Comparison of ENCODE assay signal across 8 cellular contexts in genomic region chr5:181169459-181170236, GRCh38. TPM values are rescaled to one million over a fixed set of nuclear protein-coding genes. Genes with fewer than 3 reads are reported as not detected.
A peak's percentile ranks its signal among the peaks of the same experiment; 100 is the strongest.
DNase-seq lines count a peak whose midpoint lies in the region; ATAC-seq and TF ChIP-seq lines count a peak whose summit lies in the region.
"Not testable (repeated sequence)": the region's sequence is repeated elsewhere in the genome, so short reads cannot be mapped to it uniquely, and the experiment has no call there.

No MANE protein-coding gene starts in this region.

- peaks cover 66% of the 10 kb centered on the region for H3K4me1 Mint-ChIP-seq in activated CD8-positive, alpha-beta T cell treated with anti-CD3 and anti-CD28 coated beads for 36 hours (ENCODE audit: low read depth)

- H3K36me3 ChIP-seq in A673 (ENCODE audit: insufficient read depth, low read length, poor library complexity, severe bottlenecking); HUES48 (ENCODE audit: control insufficient read depth, insufficient read depth, low read length): not testable (repeated sequence)

- POLR2A ChIA-PET in A673 (lab: Charles Lee; ENCODE audit: low non-redundant PET): not testable (repeated sequence)
- POLR2A ChIA-PET in activated CD8-positive, alpha-beta T cell treated with anti-CD3 and anti-CD28 coated beads for 36 hours (lab: Charles Lee): interaction anchor here (0.8 to 1.5 kb wide), 5 partner anchors 7 to 37 kb away, joined by 3 to 6 read pairs (median 4); no protein-coding TSS in a partner anchor

- H3K4me3 ChIP-seq in A673 (ENCODE audit: low read depth, low read length, poor library complexity, severe bottlenecking) (peak overlapping the region; percentile 24), HUES48 (ENCODE audit: low read depth, low read length) (peak overlapping the region; percentile 81), cardiac fibroblast (replicated peaks in 1 of 2; ENCODE audit: low read depth in 2 of 2, low read length in 2 of 2) (peak overlapping the region; percentile 8 to 25), iPS-18c (ENCODE audit: insufficient read depth, low read depth, low read length) (peak overlapping the region; percentile 37; the same call in 1 of the 2 replicates)

- BruUV-seq in A673 (replicated peaks; lab: Mats Ljungman, UMichigan): TSS peak; percentile 99

- H3K27me3 Mint-ChIP-seq in activated CD8-positive, alpha-beta T cell treated with anti-CD3 and anti-CD28 coated beads for 36 hours: peaks cover 64% of the 10 kb centered on the region

- TF ChIP-seq CTCF in A673 (conservative IDR thresholded peaks at IDR 0.05; ENCODE audit: low read depth, low read length); activated CD8-positive, alpha-beta T cell treated with anti-CD3 and anti-CD28 coated beads for 36 hours (IDR thresholded peaks at IDR 0.05); cardiac fibroblast (IDR thresholded peaks at IDR 0.05; ENCODE audit: low read depth, low read length): not testable (repeated sequence)

- CTCF ChIA-PET in A673 (lab: Charles Lee): not testable (repeated sequence)
- CTCF ChIA-PET in activated CD8-positive, alpha-beta T cell treated with anti-CD3 and anti-CD28 coated beads for 36 hours (lab: Charles Lee): interaction anchor here (0.9 to 1.7 kb wide), 3 partner anchors 15 to 52 kb away, joined by 3 to 8 read pairs (median 8); no protein-coding TSS in a partner anchor

- H3K4me1 ChIP-seq in A673 (ENCODE audit: insufficient read depth, low read length, poor library complexity, severe bottlenecking); HUES48 (ENCODE audit: control insufficient read depth, insufficient read depth, low read length): not testable (repeated sequence)

- peak; percentile 77 for DNase-seq in A673 (ENCODE audit: low spot score)
- DNase-seq in RPMI7951 (ENCODE audit: low read depth): peak; percentile 60
- DNase-seq in activated CD8-positive, alpha-beta T cell treated with anti-CD3 and anti-CD28 coated beads for 36 hours: peak; percentile 94
- peak; percentile 63 to 90 for DNase-seq in cardiac fibroblast (ENCODE audit: low read depth in 2 of 2)
- peak; percentile 91 to 95 for DNase-seq in stimulated activated CD4-positive, alpha-beta T cell treated with anti-CD3 and anti-CD28 coated beads, Interleukin-12 subunit alpha, Interleukin-12 subunit beta, amount 100 ng/mL, for 24 hours (ENCODE audit: low read depth in 2 of 2)

- intact Hi-C loops in A673 (cut with micrococcal nuclease; ENCODE audit: unreplicated experiment); activated CD8-positive, alpha-beta T cell treated with anti-CD3 and anti-CD28 coated beads for 36 hours (cut with micrococcal nuclease): not testable (repeated sequence)

- H3K27ac Mint-ChIP-seq in activated CD8-positive, alpha-beta T cell treated with anti-CD3 and anti-CD28 coated beads for 36 hours: peak overlapping the region; percentile 58

- ATAC-seq in GM18517 (IDR thresholded peaks at IDR 0.05; ENCODE audit: unreplicated experiment): peak; percentile 37
- ATAC-seq in activated CD8-positive, alpha-beta T cell treated with anti-CD3 and anti-CD28 coated beads for 36 hours: peak; percentile 55

- H3K9me3 Mint-ChIP-seq in activated CD8-positive, alpha-beta T cell treated with anti-CD3 and anti-CD28 coated beads for 36 hours: not testable (repeated sequence)

- H3K9me3 ChIP-seq in A673 (ENCODE audit: low read depth, low read length, poor library complexity, severe bottlenecking); HUES48 (ENCODE audit: control insufficient read depth, insufficient read depth, low read length); iPS-18c (ENCODE audit: control insufficient read depth, insufficient read depth, low read length): not testable (repeated sequence)

- not testable (repeated sequence) for H3K36me3 Mint-ChIP-seq in activated CD8-positive, alpha-beta T cell treated with anti-CD3 and anti-CD28 coated beads for 36 hours (ENCODE audit: low read depth)

- H3K27ac ChIP-seq in A673 (ENCODE audit: low read depth, low read length, poor library complexity, severe bottlenecking); HUES48 (ENCODE audit: low read depth, low read length): not testable (repeated sequence)

- H3K4me3 Mint-ChIP-seq in activated CD8-positive, alpha-beta T cell treated with anti-CD3 and anti-CD28 coated beads for 36 hours: peak overlapping the region; percentile 63

- H3K27me3 ChIP-seq in A673 (replicated peaks; ENCODE audit: insufficient read depth, low read depth, low read length, poor library complexity): not testable (repeated sequence)
- peaks cover 45% of the 10 kb centered on the region for H3K27me3 ChIP-seq in HUES48 (ENCODE audit: control insufficient read depth, insufficient read depth, low read length)

- H3K9ac ChIP-seq in HUES48 (ENCODE audit: low read depth, low read length): not testable (repeated sequence)

RNA-seq across cellular contexts. Expression of gene OR2V2, which starts 22.3 kb away (rescaled TPM):
- total RNA-seq in A673 (2021): not detected in 2 replicates
- not detected in 2 replicates for total RNA-seq in RPMI7951 (2014; rRNA removed; shearing (Covaris generic))
- not detected for total RNA-seq in activated CD8-positive, alpha-beta T cell treated with anti-CD3 and anti-CD28 coated beads for 36 hours

RNA-seq across cellular contexts. Expression of gene TRIM7, which starts 35.3 kb away (rescaled TPM):
- 0.96 TPM in 1 of 2 replicates, not detected in the other for total RNA-seq in A673 (2021)
- total RNA-seq in RPMI7951 (2014; rRNA removed; shearing (Covaris generic)): 16.1 and 20.6 TPM in 2 replicates
- total RNA-seq in activated CD8-positive, alpha-beta T cell treated with anti-CD3 and anti-CD28 coated beads for 36 hours: 1 to 10 TPM; 1.1 to 3.0 TPM

RNA-seq across cellular contexts. Expression of gene OR2V1, which starts 38.7 kb away (rescaled TPM):
- not detected in 2 replicates for total RNA-seq in A673 (2021)
- not detected in 2 replicates for total RNA-seq in RPMI7951 (2014; rRNA removed; shearing (Covaris generic))
- total RNA-seq in activated CD8-positive, alpha-beta T cell treated with anti-CD3 and anti-CD28 coated beads for 36 hours: not detected

RNA-seq across cellular contexts. Expression of gene TRIM41, which starts 53.4 kb away (rescaled TPM):
- 24.2 and 24.6 TPM in 2 replicates for total RNA-seq in A673 (2021)
- 4.9 and 5.9 TPM in 2 replicates for total RNA-seq in RPMI7951 (2014; rRNA removed; shearing (Covaris generic))
- total RNA-seq in activated CD8-positive, alpha-beta T cell treated with anti-CD3 and anti-CD28 coated beads for 36 hours: 10 to 100 TPM; 30.6 to 31.5 TPM

Comparison
In these comparisons a context has a peak if more than half of its experiments do, and no peak if none do; other contexts are left out.
1. H3K4me3 ChIP-seq: peak in every context shown above with its lines; median percentile 81 in HUES48; 37 in iPS-18c; 24 in A673; 16 in cardiac fibroblast.